Comparison of ENCODE assay signal across 1 cellular context in the genomic region with DNA sequence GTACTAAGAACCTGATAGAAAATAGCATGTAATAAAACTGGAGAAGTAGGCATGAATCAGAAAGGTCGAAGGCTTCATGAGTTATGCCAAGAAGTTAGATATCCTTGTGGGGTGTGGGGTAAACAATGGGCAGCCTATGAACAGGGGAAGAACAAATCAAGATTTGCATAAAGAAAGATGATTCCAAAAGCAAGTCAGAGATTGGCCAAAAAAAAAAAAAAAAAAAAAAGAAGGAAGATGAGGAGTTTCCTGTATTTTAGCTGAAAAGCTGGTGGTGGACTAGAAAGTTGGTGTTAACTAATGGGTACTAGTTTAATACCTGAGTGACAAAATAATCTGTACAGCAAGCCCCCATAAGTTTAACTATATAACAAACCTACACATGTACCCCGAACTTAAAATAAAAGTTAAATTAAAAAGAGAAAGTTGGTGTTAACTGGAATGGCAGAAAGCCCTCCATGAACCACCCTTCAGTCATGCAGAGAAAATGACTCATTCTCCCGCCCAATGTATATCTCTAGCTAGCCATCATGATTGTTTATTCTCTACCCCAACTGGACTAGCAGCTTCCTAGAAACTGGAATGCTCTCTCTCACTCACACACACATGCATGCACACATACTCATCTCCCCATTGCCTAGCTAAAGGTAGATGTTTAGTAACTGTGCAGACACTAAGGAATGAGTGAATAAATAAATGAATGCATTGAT.
TF ChIP-seq lines count a peak whose summit lies in the region.

No MANE protein-coding gene starts in this region.

TF ChIP-seq in K562, 482 proteins besides CTCF, POLR2A, EP300 and RAD21 (continued from another document):
- TF ChIP-seq, protein P1, sequence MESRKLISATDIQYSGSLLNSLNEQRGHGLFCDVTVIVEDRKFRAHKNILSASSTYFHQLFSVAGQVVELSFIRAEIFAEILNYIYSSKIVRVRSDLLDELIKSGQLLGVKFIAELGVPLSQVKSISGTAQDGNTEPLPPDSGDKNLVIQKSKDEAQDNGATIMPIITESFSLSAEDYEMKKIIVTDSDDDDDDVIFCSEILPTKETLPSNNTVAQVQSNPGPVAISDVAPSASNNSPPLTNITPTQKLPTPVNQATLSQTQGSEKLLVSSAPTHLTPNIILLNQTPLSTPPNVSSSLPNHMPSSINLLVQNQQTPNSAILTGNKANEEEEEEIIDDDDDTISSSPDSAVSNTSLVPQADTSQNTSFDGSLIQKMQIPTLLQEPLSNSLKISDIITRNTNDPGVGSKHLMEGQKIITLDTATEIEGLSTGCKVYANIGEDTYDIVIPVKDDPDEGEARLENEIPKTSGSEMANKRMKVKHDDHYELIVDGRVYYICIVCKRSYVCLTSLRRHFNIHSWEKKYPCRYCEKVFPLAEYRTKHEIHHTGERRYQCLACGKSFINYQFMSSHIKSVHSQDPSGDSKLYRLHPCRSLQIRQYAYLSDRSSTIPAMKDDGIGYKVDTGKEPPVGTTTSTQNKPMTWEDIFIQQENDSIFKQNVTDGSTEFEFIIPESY (CRISPR knock-in tag; IDR thresholded peaks at IDR 0.05): no peak
- TF ChIP-seq PRPF4 (IDR thresholded peaks at IDR 0.05; ENCODE audit: insufficient read depth, low read depth, low read length, poor library complexity, severe bottlenecking): no peak
- no peak for TF ChIP-seq TCF3 (CRISPR knock-in tag; IDR thresholded peaks at IDR 0.05)
- TF ChIP-seq ZNF253 (CRISPR knock-in tag; conservative IDR thresholded peaks at IDR 0.05): no peak
- peak; percentile 87 for TF ChIP-seq FOSL1 (tag; conservative IDR thresholded peaks at IDR 0.05)
- TF ChIP-seq, protein P2, sequence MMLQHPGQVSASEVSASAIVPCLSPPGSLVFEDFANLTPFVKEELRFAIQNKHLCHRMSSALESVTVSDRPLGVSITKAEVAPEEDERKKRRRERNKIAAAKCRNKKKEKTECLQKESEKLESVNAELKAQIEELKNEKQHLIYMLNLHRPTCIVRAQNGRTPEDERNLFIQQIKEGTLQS (IDR thresholded peaks at IDR 0.05): peak; percentile 70
- TF ChIP-seq, protein P2 (CRISPR knock-in tag; conservative IDR thresholded peaks at IDR 0.05): no peak
- TF ChIP-seq DPF2 (IDR thresholded peaks at IDR 0.05): 0 out of 2 replicates have a peak, but pooled peaks have one; percentile 44
- TF ChIP-seq, protein P3, sequence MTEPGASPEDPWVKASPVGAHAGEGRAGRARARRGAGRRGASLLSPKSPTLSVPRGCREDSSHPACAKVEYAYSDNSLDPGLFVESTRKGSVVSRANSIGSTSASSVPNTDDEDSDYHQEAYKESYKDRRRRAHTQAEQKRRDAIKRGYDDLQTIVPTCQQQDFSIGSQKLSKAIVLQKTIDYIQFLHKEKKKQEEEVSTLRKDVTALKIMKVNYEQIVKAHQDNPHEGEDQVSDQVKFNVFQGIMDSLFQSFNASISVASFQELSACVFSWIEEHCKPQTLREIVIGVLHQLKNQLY (CRISPR knock-in tag; conservative IDR thresholded peaks at IDR 0.05): no peak
- TF ChIP-seq SRSF9 (IDR thresholded peaks at IDR 0.05; ENCODE audit: borderline replicate concordance, low read depth, low read length): no peak
- TF ChIP-seq SMARCA4 (IDR thresholded peaks at IDR 0.05): 0 out of 2 replicates have a peak, but pooled peaks have one; percentile 52
- TF ChIP-seq FOXA3 (CRISPR knock-in tag; conservative IDR thresholded peaks at IDR 0.05 in 1 of 2, IDR thresholded peaks at IDR 0.05 in 1 of 2): no peak
- no peak for TF ChIP-seq MYC (IDR thresholded peaks at IDR 0.05; ENCODE audit: low read depth, low read length)
- no peak for TF ChIP-seq MYC (CRISPR knock-in tag; IDR thresholded peaks at IDR 0.05; ENCODE audit: borderline replicate concordance, low read depth)
- TF ChIP-seq HCFC1 (IDR thresholded peaks at IDR 0.05; ENCODE audit: low read depth, low read length): no peak
- TF ChIP-seq EHMT2 (IDR thresholded peaks at IDR 0.05): 0 out of 2 replicates have a peak, but pooled peaks have one; percentile 24
- TF ChIP-seq SMARCE1 (IDR thresholded peaks at IDR 0.05): 0 out of 2 replicates have a peak, but pooled peaks have one; percentile 26
- no peak for TF ChIP-seq TOE1 (IDR thresholded peaks at IDR 0.05; ENCODE audit: borderline replicate concordance)
- no peak for TF ChIP-seq TOE1 (CRISPR knock-in tag; IDR thresholded peaks at IDR 0.05; ENCODE audit: borderline replicate concordance, low read depth)
- TF ChIP-seq BMI1 (IDR thresholded peaks at IDR 0.05; ENCODE audit: low read length): no peak
- TF ChIP-seq RBM22 (IDR thresholded peaks at IDR 0.05; ENCODE audit: low read depth, low read length, poor library complexity, severe bottlenecking): no peak
- no peak for TF ChIP-seq TEAD4 (IDR thresholded peaks at IDR 0.05; ENCODE audit: low read length)
- no peak for TF ChIP-seq TEAD4 (CRISPR knock-in tag; IDR thresholded peaks at IDR 0.05; ENCODE audit: borderline replicate concordance)
- peak; percentile 40; the same call in 1 of the 2 replicates for TF ChIP-seq ARID1B (IDR thresholded peaks at IDR 0.05)
- TF ChIP-seq, protein P4, sequence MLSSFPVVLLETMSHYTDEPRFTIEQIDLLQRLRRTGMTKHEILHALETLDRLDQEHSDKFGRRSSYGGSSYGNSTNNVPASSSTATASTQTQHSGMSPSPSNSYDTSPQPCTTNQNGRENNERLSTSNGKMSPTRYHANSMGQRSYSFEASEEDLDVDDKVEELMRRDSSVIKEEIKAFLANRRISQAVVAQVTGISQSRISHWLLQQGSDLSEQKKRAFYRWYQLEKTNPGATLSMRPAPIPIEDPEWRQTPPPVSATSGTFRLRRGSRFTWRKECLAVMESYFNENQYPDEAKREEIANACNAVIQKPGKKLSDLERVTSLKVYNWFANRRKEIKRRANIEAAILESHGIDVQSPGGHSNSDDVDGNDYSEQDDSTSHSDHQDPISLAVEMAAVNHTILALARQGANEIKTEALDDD (IDR thresholded peaks at IDR 0.05): peak; percentile 90
- TF ChIP-seq, protein P5, sequence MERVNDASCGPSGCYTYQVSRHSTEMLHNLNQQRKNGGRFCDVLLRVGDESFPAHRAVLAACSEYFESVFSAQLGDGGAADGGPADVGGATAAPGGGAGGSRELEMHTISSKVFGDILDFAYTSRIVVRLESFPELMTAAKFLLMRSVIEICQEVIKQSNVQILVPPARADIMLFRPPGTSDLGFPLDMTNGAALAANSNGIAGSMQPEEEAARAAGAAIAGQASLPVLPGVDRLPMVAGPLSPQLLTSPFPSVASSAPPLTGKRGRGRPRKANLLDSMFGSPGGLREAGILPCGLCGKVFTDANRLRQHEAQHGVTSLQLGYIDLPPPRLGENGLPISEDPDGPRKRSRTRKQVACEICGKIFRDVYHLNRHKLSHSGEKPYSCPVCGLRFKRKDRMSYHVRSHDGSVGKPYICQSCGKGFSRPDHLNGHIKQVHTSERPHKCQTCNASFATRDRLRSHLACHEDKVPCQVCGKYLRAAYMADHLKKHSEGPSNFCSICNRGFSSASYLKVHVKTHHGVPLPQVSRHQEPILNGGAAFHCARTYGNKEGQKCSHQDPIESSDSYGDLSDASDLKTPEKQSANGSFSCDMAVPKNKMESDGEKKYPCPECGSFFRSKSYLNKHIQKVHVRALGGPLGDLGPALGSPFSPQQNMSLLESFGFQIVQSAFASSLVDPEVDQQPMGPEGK (CRISPR knock-in tag; IDR thresholded peaks at IDR 0.05; ENCODE audit: borderline replicate concordance): no peak
- no peak for TF ChIP-seq ZKSCAN3 (CRISPR knock-in tag; IDR thresholded peaks at IDR 0.05)
- TF ChIP-seq SAP30 (IDR thresholded peaks at IDR 0.05; ENCODE audit: borderline replicate concordance, insufficient read depth, low read depth, low read length, poor library complexity, severe bottlenecking): no peak
- peak; percentile 85 for TF ChIP-seq JUND (IDR thresholded peaks at IDR 0.05; ENCODE audit: borderline replicate concordance, low read depth, low read length)
- TF ChIP-seq JUND (tag; IDR thresholded peaks at IDR 0.05; ENCODE audit: borderline replicate concordance, low read depth, low read length): peak; percentile 82; the same call in 2 of the 3 replicates
- TF ChIP-seq, protein P6, sequence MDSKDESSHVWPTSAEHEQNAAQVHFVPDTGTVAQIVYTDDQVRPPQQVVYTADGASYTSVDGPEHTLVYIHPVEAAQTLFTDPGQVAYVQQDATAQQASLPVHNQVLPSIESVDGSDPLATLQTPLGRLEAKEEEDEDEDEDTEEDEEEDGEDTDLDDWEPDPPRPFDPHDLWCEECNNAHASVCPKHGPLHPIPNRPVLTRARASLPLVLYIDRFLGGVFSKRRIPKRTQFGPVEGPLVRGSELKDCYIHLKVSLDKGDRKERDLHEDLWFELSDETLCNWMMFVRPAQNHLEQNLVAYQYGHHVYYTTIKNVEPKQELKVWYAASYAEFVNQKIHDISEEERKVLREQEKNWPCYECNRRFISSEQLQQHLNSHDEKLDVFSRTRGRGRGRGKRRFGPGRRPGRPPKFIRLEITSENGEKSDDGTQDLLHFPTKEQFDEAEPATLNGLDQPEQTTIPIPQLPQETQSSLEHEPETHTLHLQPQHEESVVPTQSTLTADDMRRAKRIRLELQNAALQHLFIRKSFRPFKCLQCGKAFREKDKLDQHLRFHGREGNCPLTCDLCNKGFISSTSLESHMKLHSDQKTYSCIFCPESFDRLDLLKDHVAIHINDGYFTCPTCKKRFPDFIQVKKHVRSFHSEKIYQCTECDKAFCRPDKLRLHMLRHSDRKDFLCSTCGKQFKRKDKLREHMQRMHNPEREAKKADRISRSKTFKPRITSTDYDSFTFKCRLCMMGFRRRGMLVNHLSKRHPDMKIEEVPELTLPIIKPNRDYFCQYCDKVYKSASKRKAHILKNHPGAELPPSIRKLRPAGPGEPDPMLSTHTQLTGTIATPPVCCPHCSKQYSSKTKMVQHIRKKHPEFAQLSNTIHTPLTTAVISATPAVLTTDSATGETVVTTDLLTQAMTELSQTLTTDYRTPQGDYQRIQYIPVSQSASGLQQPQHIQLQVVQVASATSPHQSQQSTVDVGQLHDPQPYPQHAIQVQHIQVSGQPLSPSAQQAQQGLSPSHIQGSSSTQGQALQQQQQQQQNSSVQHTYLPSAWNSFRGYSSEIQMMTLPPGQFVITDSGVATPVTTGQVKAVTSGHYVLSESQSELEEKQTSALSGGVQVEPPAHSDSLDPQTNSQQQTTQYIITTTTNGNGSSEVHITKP (IDR thresholded peaks at IDR 0.05; ENCODE audit: partially characterized antibody): peak; percentile 42
- peak; percentile 22; the same call in 1 of the 2 replicates for TF ChIP-seq SOX6 (IDR thresholded peaks at IDR 0.05)
- no peak for TF ChIP-seq JUN (IDR thresholded peaks at IDR 0.05; ENCODE audit: borderline replicate concordance, low read depth, low read length)
- no peak for TF ChIP-seq JUN (CRISPR knock-in tag; IDR thresholded peaks at IDR 0.05; ENCODE audit: borderline replicate concordance)
- no peak for TF ChIP-seq KHSRP (IDR thresholded peaks at IDR 0.05)
- TF ChIP-seq, protein P7, sequence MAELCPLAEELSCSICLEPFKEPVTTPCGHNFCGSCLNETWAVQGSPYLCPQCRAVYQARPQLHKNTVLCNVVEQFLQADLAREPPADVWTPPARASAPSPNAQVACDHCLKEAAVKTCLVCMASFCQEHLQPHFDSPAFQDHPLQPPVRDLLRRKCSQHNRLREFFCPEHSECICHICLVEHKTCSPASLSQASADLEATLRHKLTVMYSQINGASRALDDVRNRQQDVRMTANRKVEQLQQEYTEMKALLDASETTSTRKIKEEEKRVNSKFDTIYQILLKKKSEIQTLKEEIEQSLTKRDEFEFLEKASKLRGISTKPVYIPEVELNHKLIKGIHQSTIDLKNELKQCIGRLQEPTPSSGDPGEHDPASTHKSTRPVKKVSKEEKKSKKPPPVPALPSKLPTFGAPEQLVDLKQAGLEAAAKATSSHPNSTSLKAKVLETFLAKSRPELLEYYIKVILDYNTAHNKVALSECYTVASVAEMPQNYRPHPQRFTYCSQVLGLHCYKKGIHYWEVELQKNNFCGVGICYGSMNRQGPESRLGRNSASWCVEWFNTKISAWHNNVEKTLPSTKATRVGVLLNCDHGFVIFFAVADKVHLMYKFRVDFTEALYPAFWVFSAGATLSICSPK (IDR thresholded peaks at IDR 0.05; ENCODE audit: borderline replicate concordance): no peak
- no peak for TF ChIP-seq ZNF197 (CRISPR knock-in tag; IDR thresholded peaks at IDR 0.05; ENCODE audit: low read depth)
- TF ChIP-seq TEAD2 (tag; IDR thresholded peaks at IDR 0.05): no peak
- TF ChIP-seq ZNF384 (IDR thresholded peaks at IDR 0.05; ENCODE audit: low read depth, low read length): peak; percentile 70
